8 cellular contexts compared by ENCODE assay signal in the genomic region with DNA sequence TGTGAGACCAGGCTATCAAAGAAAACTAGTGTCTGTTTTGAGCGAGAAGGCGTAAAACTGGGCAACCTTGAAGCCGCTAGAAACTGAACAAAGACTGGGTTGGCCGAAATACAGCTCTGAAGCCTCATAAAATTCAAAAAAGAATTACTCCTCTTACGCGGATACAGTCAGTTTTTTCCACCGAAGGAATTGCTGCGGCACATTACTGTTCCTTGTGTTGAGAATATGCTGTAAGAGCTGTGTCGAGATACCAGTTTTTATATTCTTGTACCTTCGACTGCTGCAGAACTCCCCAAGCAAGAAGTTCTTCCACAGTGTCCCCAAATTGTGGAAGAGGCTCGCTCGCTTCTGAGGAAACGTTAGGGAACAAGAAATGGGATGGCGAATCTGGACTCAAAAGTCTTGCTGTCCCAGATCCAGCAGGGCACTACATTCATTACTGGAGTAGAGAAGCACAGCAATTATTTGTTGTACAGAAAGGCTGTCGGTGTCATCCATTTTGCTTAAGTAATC. TPM values are rescaled to one million over a fixed set of nuclear protein-coding genes. Genes with fewer than 3 reads are reported as not detected.
DNase-seq lines count a peak whose midpoint lies in the region; ATAC-seq, FAIRE-seq and TF ChIP-seq lines count a peak whose summit lies in the region.

No MANE protein-coding gene starts in this region.

- in situ Hi-C loops in GM13977 (cut with MboI; ENCODE audit: low pct_unique_long_range_greater_than_20kb, low sequenced_read_pairs, unreplicated experiment), result no loop called here

- H3K27me3 ChIP-seq in breast epithelium (no peaks in the 10 kb centered on the region), lower lobe of right lung (ENCODE audit: low read depth) (no peaks in the 10 kb centered on the region)

- ATAC-seq in GM19372 (IDR thresholded peaks at IDR 0.05; ENCODE audit: low read depth, unreplicated experiment), result peak; percentile 8
- peak; percentile 2 to 29 for ATAC-seq in lower lobe of right lung

- no peaks in the 10 kb centered on the region for H3K9me3 ChIP-seq in breast epithelium
- H3K9me3 ChIP-seq in lower lobe of right lung, result no peaks in the 10 kb centered on the region

- H3K36me3 ChIP-seq in breast epithelium (peaks cover 3% of the 10 kb centered on the region), lower lobe of right lung (peaks cover 22% of the 10 kb centered on the region)

- DNase-seq in AG09309 (ENCODE audit: low read depth), result no peak
- no peak for DNase-seq in LNCaP clone FGC (ENCODE audit: low read depth)
- no peak for DNase-seq in breast epithelium (ENCODE audit: low spot score in 2 of 2)
- DNase-seq in lower lobe of right lung, result no peak
- DNase-seq in urothelium cell line (ENCODE audit: low spot score), result peak; percentile 11
- no peak for DNase-seq in GM13977 (ENCODE audit: low spot score)
- no peak for DNase-seq in kidney glomerular epithelial cell (lab: John Stamatoyannopoulos, UW)

- intact Hi-C loops in breast epithelium (cut with DNase I; ENCODE audit: low total_unique reads), result no loop called here
- intact Hi-C loops in lower lobe of right lung (cut with DNase I), result no loop called here

- TF ChIP-seq CTCF in AG09309 (IDR thresholded peaks at IDR 0.05; ENCODE audit: control insufficient read depth, insufficient read depth, low read depth, low read length, missing control alignments) (no peak), LNCaP clone FGC (IDR thresholded peaks at IDR 0.05; ENCODE audit: control insufficient read depth, extremely low read depth, insufficient read depth) (no peak), breast epithelium (IDR thresholded peaks at IDR 0.05) (no peak), lower lobe of right lung (IDR thresholded peaks at IDR 0.05) (no peak), GM13977 (IDR thresholded peaks at IDR 0.05; ENCODE audit: extremely low read depth, insufficient read depth, missing control alignments) (no peak)

- FAIRE-seq in urothelium cell line (lab: Jason Lieb, UNC), result no peak

- H3K4me1 ChIP-seq in breast epithelium (no peaks in the 10 kb centered on the region), lower lobe of right lung (peaks cover 31% of the 10 kb centered on the region)

- TF ChIP-seq POLR2A in breast epithelium (IDR thresholded peaks at IDR 0.05), result no peak

- H3K27ac ChIP-seq in breast epithelium, result peak overlapping the region; percentile 95 to 96
- H3K27ac ChIP-seq in lower lobe of right lung, result peak overlapping the region; percentile 94

- peak overlapping the region; percentile 95 for H3K4me3 ChIP-seq in AG09309 (ENCODE audit: control insufficient read depth, low read depth, low read length)
- peak overlapping the region; percentile 90 for H3K4me3 ChIP-seq in LNCaP clone FGC (ENCODE audit: low read depth, low read length)
- peak overlapping the region; percentile 72 to 89 (median 83) for H3K4me3 ChIP-seq in breast epithelium
- H3K4me3 ChIP-seq in lower lobe of right lung, result peak overlapping the region; percentile 87

RNA-seq across cellular contexts. Expression of gene COX7A2, which starts 0.5 kb away (rescaled TPM):
- total RNA-seq in breast epithelium (100 to 1,000 TPM; 171 to 206 (median 204) TPM), lower lobe of right lung (267 TPM)

RNA-seq across cellular contexts. Expression of gene COL12A1, which starts 38.3 kb away (rescaled TPM):
- total RNA-seq in breast epithelium (100 to 1,000 TPM in 2 of 3 donors, 10 to 100 TPM in 1; 90.9 to 441 (median 281) TPM), lower lobe of right lung (36.6 TPM)

RNA-seq across cellular contexts. Expression of gene TMEM30A, which starts 40.5 kb away (rescaled TPM):
- 10 to 100 TPM; 79.6 to 84.2 (median 79.7) TPM for total RNA-seq in breast epithelium
- total RNA-seq in lower lobe of right lung, result 178 TPM
